In genomic region chr14:101820283-101820798, GRCh38 we compare ENCODE assay signal across 11 cellular contexts. TPM values are rescaled to one million over a fixed set of nuclear protein-coding genes. Genes with fewer than 3 reads are reported as not detected.
DNase-seq lines count a peak whose midpoint lies in the region; ATAC-seq and TF ChIP-seq lines count a peak whose summit lies in the region.
"Had no signal": no experiment of that assay in that cellular context is flagged by ENCODE, and none has a peak within 500 bp of the region (broad histone marks: within the 10 kb centered on the region; RNA-seq: fewer than 3 reads in every experiment).

No MANE protein-coding gene starts in this region.

- no peak for ATAC-seq in activated CD4-positive, alpha-beta T cell treated with anti-CD3 and anti-CD28 coated beads for 36 hours
- ATAC-seq in activated naive CD8-positive, alpha-beta T cell treated with anti-CD3 and anti-CD28 coated beads, Interleukin-2, amount 10 ng/mL, durations not matched to agents 7 days and 5 days (ENCODE audit: low read depth): peak; percentile 9

- H3K4me1 Mint-ChIP-seq in activated CD4-positive, alpha-beta T cell treated with anti-CD3 and anti-CD28 coated beads for 36 hours: peaks cover 87% of the 10 kb centered on the region
- H3K4me1 Mint-ChIP-seq in activated naive CD8-positive, alpha-beta T cell treated with anti-CD3 and anti-CD28 coated beads, Interleukin-2, amount 10 ng/mL, durations not matched to agents 7 days and 5 days: peaks cover 77% of the 10 kb centered on the region
- H3K4me1 Mint-ChIP-seq in progenitor cell of endocrine pancreas (ENCODE audit: low read depth): peaks cover 10% of the 10 kb centered on the region

- H4K20me1 ChIP-seq in Karpas-422 (ENCODE audit: insufficient read depth, low read depth, low read length): peaks cover 2% of the 10 kb centered on the region; the same call in 1 of the 2 replicates

- H3K4me3 ChIP-seq in Karpas-422 (ENCODE audit: low read length): peak overlapping the region; percentile 15; the same call in 1 of the 2 replicates

- H3K9me3 ChIP-seq in Karpas-422 (ENCODE audit: low read length): no peaks in the 10 kb centered on the region

- H3K27me3 Mint-ChIP-seq in activated CD4-positive, alpha-beta T cell treated with anti-CD3 and anti-CD28 coated beads for 36 hours: no peaks in the 10 kb centered on the region
- no peaks in the 10 kb centered on the region for H3K27me3 Mint-ChIP-seq in activated naive CD8-positive, alpha-beta T cell treated with anti-CD3 and anti-CD28 coated beads, Interleukin-2, amount 10 ng/mL, durations not matched to agents 7 days and 5 days
- no peaks in the 10 kb centered on the region for H3K27me3 Mint-ChIP-seq in progenitor cell of endocrine pancreas

- POLR2A ChIA-PET in activated CD4-positive, alpha-beta T cell treated with anti-CD3 and anti-CD28 coated beads for 36 hours (lab: Charles Lee): interaction anchor here (1.0 to 1.9 kb wide), 5 partner anchors 9 to 94 kb away, joined by 3 to 19 read pairs (median 3); no protein-coding TSS in a partner anchor
- POLR2A ChIA-PET in activated naive CD8-positive, alpha-beta T cell treated with anti-CD3 and anti-CD28 coated beads, Interleukin-2, amount 10 ng/mL, durations not matched to agents 7 days and 5 days (lab: Charles Lee): interaction anchor here (1.3 to 5.7 kb wide), 5 partner anchors 10 to 145 kb away, joined by 3 to 153 read pairs (median 3); partner anchors contain the start of gene DYNC1H1

- H3K9me2 ChIP-seq in Karpas-422 (replicated peaks; ENCODE audit: insufficient read depth, low read length): no peaks in the 10 kb centered on the region

- no peaks in the 10 kb centered on the region for H3K27me3 ChIP-seq in Karpas-422 (ENCODE audit: low read length)

- H2AFZ ChIP-seq in Karpas-422 (ENCODE audit: low read length): no peak overlapping the region

- peaks cover 47% of the 10 kb centered on the region for H3K36me3 Mint-ChIP-seq in activated CD4-positive, alpha-beta T cell treated with anti-CD3 and anti-CD28 coated beads for 36 hours (ENCODE audit: low read depth)
- H3K36me3 Mint-ChIP-seq in activated naive CD8-positive, alpha-beta T cell treated with anti-CD3 and anti-CD28 coated beads, Interleukin-2, amount 10 ng/mL, durations not matched to agents 7 days and 5 days: peaks cover 27% of the 10 kb centered on the region
- peaks cover 11% of the 10 kb centered on the region for H3K36me3 Mint-ChIP-seq in progenitor cell of endocrine pancreas (ENCODE audit: insufficient read depth)

- H3K9ac ChIP-seq in Karpas-422 (ENCODE audit: low read length): peak overlapping the region; percentile 35

- H3K4me1 ChIP-seq in Karpas-422 (ENCODE audit: low read length): peaks cover 81% of the 10 kb centered on the region

- H3K9me3 Mint-ChIP-seq in activated CD4-positive, alpha-beta T cell treated with anti-CD3 and anti-CD28 coated beads for 36 hours (ENCODE audit: low read depth): no peaks in the 10 kb centered on the region
- H3K9me3 Mint-ChIP-seq in activated naive CD8-positive, alpha-beta T cell treated with anti-CD3 and anti-CD28 coated beads, Interleukin-2, amount 10 ng/mL, durations not matched to agents 7 days and 5 days: no peaks in the 10 kb centered on the region
- H3K9me3 Mint-ChIP-seq in progenitor cell of endocrine pancreas (ENCODE audit: low read depth): no peaks in the 10 kb centered on the region

- peak; percentile 61 for DNase-seq in activated CD4-positive, alpha-beta T cell treated with anti-CD3 and anti-CD28 coated beads for 36 hours
- DNase-seq in activated CD4-positive, alpha-beta T cell treated with anti-CD3 and anti-CD28 coated beads for 1 hour: no peak
- DNase-seq in Karpas-422 (peak; percentile 64), progenitor cell of endocrine pancreas (ENCODE audit: low spot score, unreplicated experiment) (no peak), AG20443 (ENCODE audit: low spot score) (no peak), NCI-H446 (lab: John Stamatoyannopoulos, UW) (no peak)
- no peak for DNase-seq in activated naive CD8-positive, alpha-beta T cell treated with anti-CD3 and anti-CD28 coated beads, Interleukin-2, amount 10 ng/mL, durations not matched to agents 7 days and 5 days
- peak; percentile 61 for DNase-seq in stimulated activated CD8-positive, alpha-beta memory T cell treated with anti-CD3 and anti-CD28 coated beads, Interleukin-4, amount 100 ng/mL, for 48 hours
- DNase-seq: 8988T, EL, KBM-7 had no signal

- TF ChIP-seq CTCF in progenitor cell of endocrine pancreas (IDR thresholded peaks at IDR 0.05; ENCODE audit: unreplicated experiment): no peak

- peak overlapping the region; percentile 61 for H3K27ac ChIP-seq in Karpas-422 (ENCODE audit: low read length)

- peak overlapping the region; percentile 97 for H3K27ac Mint-ChIP-seq in activated CD4-positive, alpha-beta T cell treated with anti-CD3 and anti-CD28 coated beads for 36 hours
- peak overlapping the region; percentile 93 for H3K27ac Mint-ChIP-seq in activated naive CD8-positive, alpha-beta T cell treated with anti-CD3 and anti-CD28 coated beads, Interleukin-2, amount 10 ng/mL, durations not matched to agents 7 days and 5 days
- H3K27ac Mint-ChIP-seq in progenitor cell of endocrine pancreas: no peak overlapping the region

- peaks cover 1% of the 10 kb centered on the region for H3K36me3 ChIP-seq in Karpas-422 (ENCODE audit: insufficient read depth, low read length)

- intact Hi-C loops in activated CD4-positive, alpha-beta T cell treated with anti-CD3 and anti-CD28 coated beads for 36 hours (cut with DNase I, micrococcal nuclease): loop anchor here (5.0 kb wide), 6 partner anchors 267 to 1753 kb away; partner anchors contain the start of genes CINP (in 1 of the 2), EVL (in 1 of the 2), HSP90AA1 (in 1 of the 2) and TECPR2 (in 1 of the 2)

- peaks cover 95% of the 10 kb centered on the region for H3K79me2 ChIP-seq in Karpas-422 (ENCODE audit: low read length)

- CTCF ChIA-PET in activated CD4-positive, alpha-beta T cell treated with anti-CD3 and anti-CD28 coated beads for 36 hours (lab: Charles Lee): interaction anchor here (0.6 to 2.7 kb wide), 7 partner anchors 11 to 86 kb away, joined by 3 to 17 read pairs (median 6); no protein-coding TSS in a partner anchor

- peak overlapping the region; percentile 74 for H3K4me3 Mint-ChIP-seq in activated CD4-positive, alpha-beta T cell treated with anti-CD3 and anti-CD28 coated beads for 36 hours
- peak overlapping the region; percentile 72 for H3K4me3 Mint-ChIP-seq in activated naive CD8-positive, alpha-beta T cell treated with anti-CD3 and anti-CD28 coated beads, Interleukin-2, amount 10 ng/mL, durations not matched to agents 7 days and 5 days
- H3K4me3 Mint-ChIP-seq in progenitor cell of endocrine pancreas (ENCODE audit: low read depth): no peak overlapping the region

- H3K4me2 ChIP-seq in Karpas-422 (ENCODE audit: low read depth, low read length, poor library complexity, severe bottlenecking): peak overlapping the region; percentile 47

RNA-seq across cellular contexts. Expression of gene PPP2R5C, which starts 58.8 kb away (rescaled TPM):
- total RNA-seq in activated CD4-positive, alpha-beta T cell treated with anti-CD3 and anti-CD28 coated beads for 36 hours: 100 to 1,000 TPM; 232 to 281 TPM
- total RNA-seq in Karpas-422 (2014; rRNA removed; shearing (Covaris generic); ENCODE audit: low replicate concordance): 233 and 301 TPM in 2 replicates
- total RNA-seq in activated naive CD8-positive, alpha-beta T cell treated with anti-CD3 and anti-CD28 coated beads, Interleukin-2, amount 10 ng/mL, durations not matched to agents 7 days and 5 days: 100 to 1,000 TPM; 369 to 382 TPM
- 106 and 120 TPM in 2 replicates for total RNA-seq in progenitor cell of endocrine pancreas

Comparison
In these comparisons a context has a peak if more than half of its experiments do, and no peak if none do; other contexts are left out.
1. DNase-seq: peak in activated CD4-positive, alpha-beta T cell treated with anti-CD3 and anti-CD28 coated beads for 36 hours (single experiment), Karpas-422 (single experiment) and stimulated activated CD8-positive, alpha-beta memory T cell treated with anti-CD3 and anti-CD28 coated beads, Interleukin-4, amount 100 ng/mL, for 48 hours (single experiment); none in activated CD4-positive, alpha-beta T cell treated with anti-CD3 and anti-CD28 coated beads for 1 hour (single experiment), activated naive CD8-positive, alpha-beta T cell treated with anti-CD3 and anti-CD28 coated beads, Interleukin-2, amount 10 ng/mL, durations not matched to agents 7 days and 5 days (single experiment), progenitor cell of endocrine pancreas (single experiment), AG20443 (single experiment) and NCI-H446 (0 of 2).